ENCODE assay signal across 28 cellular contexts in genomic region chr18:3199942-3200645, GRCh38. TPM values are rescaled to one million over a fixed set of nuclear protein-coding genes. Genes with fewer than 3 reads are reported as not detected.
"Had no signal": no experiment of that assay in that cellular context is flagged by ENCODE, and none has a peak within 500 bp of the region (broad histone marks: within the 10 kb centered on the region; RNA-seq: fewer than 3 reads in every experiment).

No MANE protein-coding gene starts in this region.

- DNase-seq: central memory CD4-positive, alpha-beta T cell; dorsolateral prefrontal cortex; effector CD4-positive, alpha-beta T cell; endodermal cell; foreskin fibroblast; heart right ventricle; hippocampal formation; islet precursor cell; kidney glomerular epithelial cell; left colon; left ventricle myocardium superior; lower lobe of right lung; naive thymus-derived CD8-positive, alpha-beta T cell; nephron progenitor cell; nucleus accumbens; right cardiac atrium; stimulated activated CD4-positive, alpha-beta T cell treated with anti-CD3 and anti-CD28 coated beads, Interleukin-12 subunit alpha, Interleukin-12 subunit beta, amount 100 ng/mL, for 4 hours; stimulated activated CD4-positive, alpha-beta T cell treated with anti-CD3 and anti-CD28 coated beads, Interleukin-1b, Interleukin-23, amount 100 ng/mL, for 48 hours; stimulated activated CD4-positive, alpha-beta T cell treated with anti-CD3 and anti-CD28 coated beads, Interleukin-4, amount 100 ng/mL, for 1 hour; stimulated activated CD8-positive, alpha-beta memory T cell treated with anti-CD3 and anti-CD28 coated beads, Interleukin-4, amount 100 ng/mL, for 48 hours; stimulated activated naive CD4-positive, alpha-beta T cell; stimulated activated naive CD8-positive, alpha-beta T cell treated with anti-CD3 and anti-CD28 coated beads, Interleukin-15, amount 100 ng/mL, for 72 hours; thyroid gland had no signal

- H3K27me3 ChIP-seq: dorsolateral prefrontal cortex, gastroesophageal sphincter, heart right ventricle, thyroid gland had no signal

- H3K9me3 ChIP-seq: prostate gland, thyroid gland had no signal

- H3K4me2 ChIP-seq: smooth muscle cell had no signal

- ATAC-seq: gastroesophageal sphincter; heart right ventricle; left colon; left ventricle myocardium superior; lower lobe of right lung; naive thymus-derived CD8-positive, alpha-beta T cell; right cardiac atrium; stimulated activated naive CD8-positive, alpha-beta T cell treated with anti-CD3 and anti-CD28 coated beads, Interleukin-15, amount 100 ng/mL, for 72 hours had no signal

- H3K4me3 ChIP-seq: dorsolateral prefrontal cortex, gastroesophageal sphincter, heart right ventricle, lower lobe of right lung, prostate gland, smooth muscle cell, thyroid gland had no signal

- FAIRE-seq: colon, endothelial cell of umbilical vein had no signal

- H3K4me1 ChIP-seq: lower lobe of right lung, prostate gland, thyroid gland had no signal

- H3K27ac ChIP-seq: dorsolateral prefrontal cortex, gastroesophageal sphincter, lower lobe of right lung, prostate gland, thyroid gland had no signal

- H3K36me3 ChIP-seq: gastroesophageal sphincter, lower lobe of right lung, prostate gland, thyroid gland had no signal

RNA-seq across cellular contexts. Expression of gene MYOM1, which starts 19.7 kb away (rescaled TPM):
- total RNA-seq: endothelial cell of umbilical vein had no signal
